ENCODE assay signal across 16 cellular contexts in the genomic region with DNA sequence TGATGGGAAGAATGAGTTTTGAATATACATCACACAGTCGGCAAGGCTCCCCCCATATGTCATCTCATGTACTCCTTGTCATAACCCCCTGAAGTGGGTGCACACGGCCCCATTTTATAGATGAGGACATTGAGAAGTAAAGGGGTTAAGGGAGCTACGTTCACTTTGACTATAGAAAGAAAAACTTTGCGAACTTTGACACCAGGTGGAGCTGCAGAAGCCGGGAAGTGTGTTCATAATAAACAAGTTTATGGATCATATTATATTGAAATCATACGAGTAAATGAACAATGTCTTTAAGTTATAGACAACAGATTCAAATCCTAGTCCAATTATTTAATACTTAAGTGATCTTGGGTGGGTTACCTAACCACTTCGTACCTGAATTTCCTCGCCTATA.
DNase-seq lines count a peak whose midpoint lies in the region; ATAC-seq, FAIRE-seq and TF ChIP-seq lines count a peak whose summit lies in the region.
"Had no signal": no experiment of that assay in that cellular context is flagged by ENCODE, and none has a peak within 500 bp of the region (broad histone marks: within the 10 kb centered on the region; RNA-seq: fewer than 3 reads in every experiment).

No MANE protein-coding gene starts in this region.

- H2AFZ ChIP-seq in HepG2 (ENCODE audit: low read length) (peak overlapping the region; percentile 72), OCI-LY3 (ENCODE audit: low read depth, low read length) (no peak overlapping the region)
- H2AFZ ChIP-seq: GM23338 had no signal

- no peak for TF ChIP-seq CTCF in HepG2 (CRISPR knock-in tag; IDR thresholded peaks at IDR 0.05)
- no peak for TF ChIP-seq CTCF in right lobe of liver (IDR thresholded peaks at IDR 0.05)
- TF ChIP-seq CTCF in OCI-LY3 (IDR thresholded peaks at IDR 0.05; ENCODE audit: low read depth, low read length), result peak; percentile 39
- peak; percentile 4 for TF ChIP-seq CTCF in epithelial cell of proximal tubule (conservative IDR thresholded peaks at IDR 0.05; ENCODE audit: low read depth, low read length)

- TF ChIP-seq EP300 in HepG2 (IDR thresholded peaks at IDR 0.05; ENCODE audit: low read depth in 2 of 2, low read length in 2 of 2) (no peak), HepG2 (CRISPR knock-in tag; IDR thresholded peaks at IDR 0.05; ENCODE audit: borderline replicate concordance) (no peak)

- H3K4me3 ChIP-seq in HepG2 (replicated peaks in 1 of 3; ENCODE audit: insufficient read depth in 1 of 3, low read depth in 2 of 3, low read length in 3 of 3) (no peak overlapping the region), right lobe of liver (no peak overlapping the region), OCI-LY3 (ENCODE audit: low read length) (no peak overlapping the region), epithelial cell of proximal tubule (ENCODE audit: low read depth, low read length) (no peak overlapping the region)
- H3K4me3 ChIP-seq: GM23338 had no signal

- H3K27me3 ChIP-seq in HepG2 (ENCODE audit: control insufficient read depth in 1 of 2, insufficient read depth in 2 of 2, low read length in 2 of 2) (no peaks in the 10 kb centered on the region), right lobe of liver (no peaks in the 10 kb centered on the region), OCI-LY3 (ENCODE audit: low read depth, low read length) (no peaks in the 10 kb centered on the region)

- TF ChIP-seq RAD21 in HepG2 (CRISPR knock-in tag; IDR thresholded peaks at IDR 0.05), result no peak

- no peaks in the 10 kb centered on the region for H4K20me1 ChIP-seq in HepG2 (ENCODE audit: insufficient read depth, low read length)
- no peaks in the 10 kb centered on the region for H4K20me1 ChIP-seq in OCI-LY3 (ENCODE audit: insufficient read depth, low read length)

- in situ Hi-C loops in HepG2 (cut with HindIII; ENCODE audit: extremely low pct_ligation_motif_present, low pct_unique_long_range_greater_than_20kb) (no loop called here), ACHN (cut with HindIII; ENCODE audit: low pct_ligation_motif_present, low pct_unique_long_range_greater_than_20kb, low sequenced_read_pairs) (no loop called here)

- TF ChIP-seq POLR2A in HepG2 (IDR thresholded peaks at IDR 0.05; ENCODE audit: insufficient read depth in 1 of 2, low read depth in 2 of 2, low read length in 2 of 2), result no peak
- TF ChIP-seq POLR2A in right lobe of liver (IDR thresholded peaks at IDR 0.05), result no peak

- POLR2A ChIA-PET in HepG2 (lab: Yijun Ruan, JAX), result no interaction called here

- FAIRE-seq in HepG2 (lab: Jason Lieb, UNC), result no peak
- FAIRE-seq: G401.6, GM12891, H54 had no signal

- no TSS peak for BruUV-seq in HepG2 (replicated peaks; lab: Mats Ljungman, UMichigan)

- no peak overlapping the region for H3K4me2 ChIP-seq in HepG2 (ENCODE audit: low read depth, low read length)
- H3K4me2 ChIP-seq in OCI-LY3 (ENCODE audit: low read length), result no peak overlapping the region
- H3K4me2 ChIP-seq: GM23338 had no signal

- intact Hi-C loops in HepG2 (cut with micrococcal nuclease; ENCODE audit: unreplicated experiment), result no loop called here
- intact Hi-C loops in right lobe of liver (cut with DNase I), result no loop called here

- WGBS in HepG2 (ENCODE audit: low lambda C conversion rate), result under 1% methylated on average over 8 of the region's 8 CpGs
- 54% methylated on average over 8 of the region's 8 CpGs for WGBS in right lobe of liver (ENCODE audit: insufficient coverage, low coverage, low lambda C conversion rate, missing lambda C conversion rate)

- H3K9me3 ChIP-seq in HepG2 (ENCODE audit: low read length), result no peaks in the 10 kb centered on the region
- H3K9me3 ChIP-seq in right lobe of liver, result no peaks in the 10 kb centered on the region
- H3K9me3 ChIP-seq in OCI-LY3 (ENCODE audit: insufficient read depth, low read length), result no peaks in the 10 kb centered on the region

- no peak overlapping the region for H3K27ac ChIP-seq in HepG2 (ENCODE audit: extremely low read length, insufficient read depth, low read length)
- no peak overlapping the region for H3K27ac ChIP-seq in right lobe of liver
- H3K27ac ChIP-seq in OCI-LY3 (ENCODE audit: low read length), result no peak overlapping the region
- H3K27ac ChIP-seq: C4-2B had no signal

- DNase-seq in HepG2 (ENCODE audit: low spot score), result no peak
- DNase-seq in right lobe of liver, result no peak
- no peak for DNase-seq in epithelial cell of proximal tubule (ENCODE audit: low read depth)
- no peak for DNase-seq in AG20443 (ENCODE audit: low spot score)
- no peak for DNase-seq in ACHN
- DNase-seq: AML-193; CD4-positive, alpha-beta T cell; DMS53; KG1 had no signal

- H3K4me1 ChIP-seq in HepG2 (ENCODE audit: insufficient read depth, low read length), result peaks cover 8% of the 10 kb centered on the region; the same call in 1 of the 2 replicates
- no peaks in the 10 kb centered on the region for H3K4me1 ChIP-seq in right lobe of liver
- H3K4me1 ChIP-seq in OCI-LY3 (ENCODE audit: low read length), result no peaks in the 10 kb centered on the region

- H3K79me2 ChIP-seq in HepG2 (ENCODE audit: insufficient read depth, low read length) (no peaks in the 10 kb centered on the region), OCI-LY3 (ENCODE audit: low read length) (no peaks in the 10 kb centered on the region)

- ATAC-seq in HepG2 (no peak), right lobe of liver (no peak), GM21515 (IDR thresholded peaks at IDR 0.05; ENCODE audit: unreplicated experiment) (no peak)
- ATAC-seq: GM23338 had no signal

- CTCF ChIA-PET in HepG2 (lab: Yijun Ruan, JAX; ENCODE audit: low intra/inter-chr PET ratio, low total read pairs), result no interaction called here

- H3K9ac ChIP-seq in HepG2 (ENCODE audit: insufficient read depth, low read depth, low read length) (no peak overlapping the region), OCI-LY3 (ENCODE audit: low read length) (no peak overlapping the region)

- H3K36me3 ChIP-seq in HepG2 (replicated peaks in 1 of 2; ENCODE audit: control insufficient read depth in 1 of 2, insufficient read depth in 2 of 2, low read length in 2 of 2), result no peaks in the 10 kb centered on the region
- no peaks in the 10 kb centered on the region for H3K36me3 ChIP-seq in right lobe of liver
- no peaks in the 10 kb centered on the region for H3K36me3 ChIP-seq in OCI-LY3 (replicated peaks; ENCODE audit: low read depth, low read length)

TF ChIP-seq in HepG2, 621 proteins besides CTCF, POLR2A, EP300 and RAD21 (continues in another document):
- TF ChIP-seq RFXANK (CRISPR knock-in tag; IDR thresholded peaks at IDR 0.05), result no peak
- TF ChIP-seq, protein P1, sequence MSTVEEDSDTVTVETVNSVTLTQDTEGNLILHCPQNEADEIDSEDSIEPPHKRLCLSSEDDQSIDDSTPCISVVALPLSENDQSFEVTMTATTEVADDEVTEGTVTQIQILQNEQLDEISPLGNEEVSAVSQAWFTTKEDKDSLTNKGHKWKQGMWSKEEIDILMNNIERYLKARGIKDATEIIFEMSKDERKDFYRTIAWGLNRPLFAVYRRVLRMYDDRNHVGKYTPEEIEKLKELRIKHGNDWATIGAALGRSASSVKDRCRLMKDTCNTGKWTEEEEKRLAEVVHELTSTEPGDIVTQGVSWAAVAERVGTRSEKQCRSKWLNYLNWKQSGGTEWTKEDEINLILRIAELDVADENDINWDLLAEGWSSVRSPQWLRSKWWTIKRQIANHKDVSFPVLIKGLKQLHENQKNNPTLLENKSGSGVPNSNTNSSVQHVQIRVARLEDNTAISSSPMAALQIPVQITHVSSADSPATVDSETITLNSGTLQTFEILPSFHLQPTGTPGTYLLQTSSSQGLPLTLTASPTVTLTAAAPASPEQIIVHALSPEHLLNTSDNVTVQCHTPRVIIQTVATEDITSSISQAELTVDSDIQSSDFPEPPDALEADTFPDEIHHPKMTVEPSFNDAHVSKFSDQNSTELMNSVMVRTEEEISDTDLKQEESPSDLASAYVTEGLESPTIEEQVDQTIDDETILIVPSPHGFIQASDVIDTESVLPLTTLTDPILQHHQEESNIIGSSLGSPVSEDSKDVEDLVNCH (CRISPR knock-in tag; IDR thresholded peaks at IDR 0.05), result no peak
- TF ChIP-seq ZNF724P (CRISPR knock-in tag; IDR thresholded peaks at IDR 0.05; ENCODE audit: borderline replicate concordance), result no peak
- no peak for TF ChIP-seq ZSCAN9 (CRISPR knock-in tag; IDR thresholded peaks at IDR 0.05; ENCODE audit: borderline replicate concordance)
- no peak for TF ChIP-seq ZNF484 (CRISPR knock-in tag; IDR thresholded peaks at IDR 0.05; ENCODE audit: borderline replicate concordance, low read depth)
- TF ChIP-seq, protein P2, sequence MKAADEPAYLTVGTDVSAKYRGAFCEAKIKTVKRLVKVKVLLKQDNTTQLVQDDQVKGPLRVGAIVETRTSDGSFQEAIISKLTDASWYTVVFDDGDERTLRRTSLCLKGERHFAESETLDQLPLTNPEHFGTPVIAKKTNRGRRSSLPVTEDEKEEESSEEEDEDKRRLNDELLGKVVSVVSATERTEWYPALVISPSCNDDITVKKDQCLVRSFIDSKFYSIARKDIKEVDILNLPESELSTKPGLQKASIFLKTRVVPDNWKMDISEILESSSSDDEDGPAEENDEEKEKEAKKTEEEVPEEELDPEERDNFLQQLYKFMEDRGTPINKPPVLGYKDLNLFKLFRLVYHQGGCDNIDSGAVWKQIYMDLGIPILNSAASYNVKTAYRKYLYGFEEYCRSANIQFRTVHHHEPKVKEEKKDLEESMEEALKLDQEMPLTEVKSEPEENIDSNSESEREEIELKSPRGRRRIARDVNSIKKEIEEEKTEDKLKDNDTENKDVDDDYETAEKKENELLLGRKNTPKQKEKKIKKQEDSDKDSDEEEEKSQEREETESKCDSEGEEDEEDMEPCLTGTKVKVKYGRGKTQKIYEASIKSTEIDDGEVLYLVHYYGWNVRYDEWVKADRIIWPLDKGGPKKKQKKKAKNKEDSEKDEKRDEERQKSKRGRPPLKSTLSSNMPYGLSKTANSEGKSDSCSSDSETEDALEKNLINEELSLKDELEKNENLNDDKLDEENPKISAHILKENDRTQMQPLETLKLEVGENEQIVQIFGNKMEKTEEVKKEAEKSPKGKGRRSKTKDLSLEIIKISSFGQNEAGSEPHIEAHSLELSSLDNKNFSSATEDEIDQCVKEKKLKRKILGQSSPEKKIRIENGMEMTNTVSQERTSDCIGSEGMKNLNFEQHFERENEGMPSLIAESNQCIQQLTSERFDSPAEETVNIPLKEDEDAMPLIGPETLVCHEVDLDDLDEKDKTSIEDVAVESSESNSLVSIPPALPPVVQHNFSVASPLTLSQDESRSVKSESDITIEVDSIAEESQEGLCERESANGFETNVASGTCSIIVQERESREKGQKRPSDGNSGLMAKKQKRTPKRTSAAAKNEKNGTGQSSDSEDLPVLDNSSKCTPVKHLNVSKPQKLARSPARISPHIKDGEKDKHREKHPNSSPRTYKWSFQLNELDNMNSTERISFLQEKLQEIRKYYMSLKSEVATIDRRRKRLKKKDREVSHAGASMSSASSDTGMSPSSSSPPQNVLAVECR (CRISPR knock-in tag; IDR thresholded peaks at IDR 0.05; ENCODE audit: borderline replicate concordance), result no peak
- no peak for TF ChIP-seq ZNF441 (CRISPR knock-in tag; IDR thresholded peaks at IDR 0.05; ENCODE audit: borderline replicate concordance)
- no peak for TF ChIP-seq MATR3 (CRISPR knock-in tag; IDR thresholded peaks at IDR 0.05)
- no peak for TF ChIP-seq GABPA (IDR thresholded peaks at IDR 0.05; ENCODE audit: low read depth, low read length)
- no peak for TF ChIP-seq GABPA (CRISPR knock-in tag; IDR thresholded peaks at IDR 0.05; ENCODE audit: low read depth)
- TF ChIP-seq ZNF263 (CRISPR knock-in tag; IDR thresholded peaks at IDR 0.05), result no peak

Comparison
In these comparisons a context has a peak if more than half of its experiments do, and no peak if none do; other contexts are left out.
1. CTCF ChIP-seq: peak in OCI-LY3 (single experiment) and epithelial cell of proximal tubule (single experiment); none in HepG2 (single experiment) and right lobe of liver (0 of 4).